11 cellular contexts compared by ENCODE assay signal in the genomic region with DNA sequence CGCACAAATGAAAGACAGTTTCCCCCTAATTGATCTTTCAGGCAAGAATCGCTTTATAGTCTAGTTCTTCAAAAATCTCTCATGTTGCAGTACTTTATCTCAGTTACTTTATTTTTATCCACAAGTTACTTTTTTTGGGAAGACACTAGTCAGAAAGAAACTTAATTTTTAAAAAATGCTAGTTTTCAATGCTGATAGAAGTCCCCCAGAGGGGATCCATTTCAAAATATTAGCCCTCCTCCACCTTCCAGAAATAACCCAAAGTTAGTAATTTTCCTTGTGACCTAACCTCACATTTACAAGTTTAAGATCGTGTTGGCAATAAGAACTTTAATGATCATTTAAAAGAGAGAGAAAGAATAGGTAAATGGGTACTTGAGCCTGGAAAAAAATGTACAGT. TPM values are rescaled to one million over a fixed set of nuclear protein-coding genes. Genes with fewer than 3 reads are reported as not detected.
"Had no signal": no experiment of that assay in that cellular context is flagged by ENCODE, and none has a peak within 500 bp of the region (broad histone marks: within the 10 kb centered on the region; RNA-seq: fewer than 3 reads in every experiment).

No MANE protein-coding gene starts in this region.

- H3K4me3 Mint-ChIP-seq: GM23338, H9, HFFc6, IgD-negative memory B cell had no signal

- H3K27ac ChIP-seq: HL-60 had no signal

- DNase-seq: H9, HCEC 1CT, HFFc6, KG1 had no signal

- H3K4me1 Mint-ChIP-seq: GM23338, H9, IgD-negative memory B cell had no signal

- H2AFZ ChIP-seq: GM23338 had no signal

- H3K4me2 ChIP-seq: GM23338 had no signal

- ATAC-seq: GM23338, HepG2 had no signal

- FAIRE-seq: H1, H54, HepG2 had no signal

- H3K27me3 Mint-ChIP-seq: IgD-negative memory B cell had no signal

- H3K9me3 Mint-ChIP-seq: GM23338, H9, HFFc6, IgD-negative memory B cell had no signal

- H3K4me3 ChIP-seq: GM23338 had no signal

- H3K27ac Mint-ChIP-seq: GM23338, H9, HFFc6, IgD-negative memory B cell had no signal

RNA-seq across cellular contexts. Expression of a gene that starts 47.5 kb away (rescaled TPM):
- total RNA-seq: GM23338, H1, H9, HFFc6, HT1080 had no signal
- polyA plus RNA-seq: GM23338, IgD-negative memory B cell had no signal
